Comparison of ENCODE assay signal across 9 cellular contexts in genomic region chr17:68288804-68289203, GRCh38. TPM values are rescaled to one million over a fixed set of nuclear protein-coding genes. Genes with fewer than 3 reads are reported as not detected.
DNase-seq lines count a peak whose midpoint lies in the region; ATAC-seq and TF ChIP-seq lines count a peak whose summit lies in the region.
"Had no signal": no experiment of that assay in that cellular context is flagged by ENCODE, and none has a peak within 500 bp of the region (broad histone marks: within the 10 kb centered on the region; RNA-seq: fewer than 3 reads in every experiment).

No MANE protein-coding gene starts in this region.

- no peaks in the 10 kb centered on the region for H3K36me3 Mint-ChIP-seq in type B pancreatic cell

- no peaks in the 10 kb centered on the region for H4K20me1 ChIP-seq in OCI-LY3 (ENCODE audit: insufficient read depth, low read length)

- H3K27me3 Mint-ChIP-seq in type B pancreatic cell: peaks cover 44% of the 10 kb centered on the region

- peaks cover 54% of the 10 kb centered on the region for H3K4me1 ChIP-seq in OCI-LY3 (ENCODE audit: low read length)

- peak overlapping the region; percentile 92 for H3K4me3 ChIP-seq in OCI-LY3 (ENCODE audit: low read length)

- no peak overlapping the region for H2AFZ ChIP-seq in OCI-LY3 (ENCODE audit: low read depth, low read length)

- H3K36me3 ChIP-seq in OCI-LY3 (replicated peaks; ENCODE audit: low read depth, low read length): peaks cover 10% of the 10 kb centered on the region

- no peak for TF ChIP-seq POLR2A in erythroblast (IDR thresholded peaks at IDR 0.05; ENCODE audit: low read length)

- H3K4me3 Mint-ChIP-seq in type B pancreatic cell: peak overlapping the region; percentile 54

- peak overlapping the region; percentile 99 for H3K27ac ChIP-seq in OCI-LY3 (ENCODE audit: low read length)

- H3K27ac Mint-ChIP-seq in type B pancreatic cell: no peak overlapping the region

- DNase-seq in activated naive CD4-positive, alpha-beta T cell treated with Interleukin-2 at 50 U/mL for 16 hours: peak; percentile 14
- no peak for DNase-seq in activated naive CD4-positive, alpha-beta T cell (lab: John Stamatoyannopoulos, UW)
- DNase-seq in erythroblast (lab: John Stamatoyannopoulos, UW) (peak; percentile 18 to 20), type B pancreatic cell (ENCODE audit: extremely low spot score, unreplicated experiment) (no peak), T1000 (lab: John Stamatoyannopoulos, UW) (no peak), anterior cingulate cortex (lab: John Stamatoyannopoulos, UW) (no peak)

- no peaks in the 10 kb centered on the region for H3K27me3 ChIP-seq in OCI-LY3 (ENCODE audit: low read depth, low read length)

- no peaks in the 10 kb centered on the region for H3K9me3 ChIP-seq in OCI-LY3 (ENCODE audit: insufficient read depth, low read length)

- H3K4me2 ChIP-seq in OCI-LY3 (ENCODE audit: low read length): peak overlapping the region; percentile 96

- TF ChIP-seq CTCF in OCI-LY3 (IDR thresholded peaks at IDR 0.05; ENCODE audit: low read depth, low read length) (no peak; the same call in 1 of the 2 replicates), type B pancreatic cell (conservative IDR thresholded peaks at IDR 0.05) (peak; percentile 45)

- peaks cover 11% of the 10 kb centered on the region for H3K4me1 Mint-ChIP-seq in type B pancreatic cell (ENCODE audit: unreplicated experiment)

- H3K9ac ChIP-seq in OCI-LY3 (ENCODE audit: low read length): peak overlapping the region; percentile 92

- peaks cover 76% of the 10 kb centered on the region for H3K79me2 ChIP-seq in OCI-LY3 (ENCODE audit: low read length)

- no peaks in the 10 kb centered on the region for H3K9me3 Mint-ChIP-seq in type B pancreatic cell

- no peak for ATAC-seq in GM19324 (IDR thresholded peaks at IDR 0.05; ENCODE audit: low FRiP score, unreplicated experiment)

RNA-seq across cellular contexts. Expression of gene SLC16A6, which starts 2.1 kb away (rescaled TPM):
- 0.67 and 1.6 TPM in 2 replicates for total RNA-seq in type B pancreatic cell (ENCODE audit: low replicate concordance)
- total RNA-seq: epithelial cell of proximal tubule had no signal

RNA-seq across cellular contexts. Expression of gene ARSG, which starts 2.5 kb away (rescaled TPM):
- 4.1 and 4.8 TPM in 2 replicates for total RNA-seq in type B pancreatic cell (ENCODE audit: low replicate concordance)

RNA-seq across cellular contexts. Expression of gene AMZ2, which starts 41.0 kb away (rescaled TPM):
- 68.8 and 75.6 TPM in 2 replicates for total RNA-seq in type B pancreatic cell (ENCODE audit: low replicate concordance)

Comparison
In these comparisons a context has a peak if more than half of its experiments do, and no peak if none do; other contexts are left out.
1. DNase-seq: peak in activated naive CD4-positive, alpha-beta T cell treated with Interleukin-2 at 50 U/mL for 16 hours (single experiment) and erythroblast (2 of 2); none in activated naive CD4-positive, alpha-beta T cell (0 of 4), type B pancreatic cell (single experiment), T1000 (single experiment) and anterior cingulate cortex (0 of 58).